ENCODE assay signal across 10 cellular contexts in the genomic region with DNA sequence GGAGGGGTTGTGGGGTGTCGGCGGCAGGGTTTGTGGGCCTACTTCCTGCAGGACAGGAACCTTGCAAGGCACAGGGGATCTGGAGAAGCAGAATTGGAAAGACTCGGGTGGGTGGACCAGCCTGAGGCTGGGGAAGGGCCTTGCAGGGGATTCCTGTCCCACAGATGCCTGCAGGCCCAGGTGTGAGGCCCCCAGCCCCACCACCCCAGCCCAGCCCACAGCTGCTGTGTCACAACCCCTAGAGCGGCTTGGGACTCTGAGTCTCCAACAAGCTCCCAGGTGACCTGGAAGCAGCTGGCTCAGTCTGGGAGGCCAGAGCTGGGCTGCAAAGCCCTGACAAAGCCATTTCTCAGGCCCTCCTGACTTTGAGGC.
DNase-seq lines count a peak whose midpoint lies in the region; ATAC-seq and TF ChIP-seq lines count a peak whose summit lies in the region.
"Had no signal": no experiment of that assay in that cellular context is flagged by ENCODE, and none has a peak within 500 bp of the region (broad histone marks: within the 10 kb centered on the region; RNA-seq: fewer than 3 reads in every experiment).

No MANE protein-coding gene starts in this region.

- H3K36me3 Mint-ChIP-seq in stimulated activated naive CD8-positive, alpha-beta T cell treated with anti-CD3 and anti-CD28 coated beads, Interleukin-15, Interleukin-2, amounts not matched to agents 100 ng/mL and 50 ng/mL, for 24 hours (ENCODE audit: low read depth), result no peaks in the 10 kb centered on the region
- H3K36me3 Mint-ChIP-seq in activated naive CD8-positive, alpha-beta T cell treated with anti-CD3 and anti-CD28 coated beads for 36 hours, result peaks cover 2% of the 10 kb centered on the region
- H3K36me3 Mint-ChIP-seq in naive B cell, result no peaks in the 10 kb centered on the region

- peak overlapping the region; percentile 86 for H3K27ac Mint-ChIP-seq in stimulated activated naive CD8-positive, alpha-beta T cell treated with anti-CD3 and anti-CD28 coated beads, Interleukin-15, Interleukin-2, amounts not matched to agents 100 ng/mL and 50 ng/mL, for 24 hours
- peak overlapping the region; percentile 93 for H3K27ac Mint-ChIP-seq in activated naive CD8-positive, alpha-beta T cell treated with anti-CD3 and anti-CD28 coated beads for 36 hours
- peak overlapping the region; percentile 86 to 100 (median 98) for H3K27ac Mint-ChIP-seq in naive B cell

- no peak for ATAC-seq in stimulated activated naive CD8-positive, alpha-beta T cell treated with anti-CD3 and anti-CD28 coated beads, Interleukin-15, Interleukin-2, amounts not matched to agents 100 U/mL and 50 U/mL, for 24 hours
- no peak for ATAC-seq in naive B cell (ENCODE audit: low read depth in 2 of 2)
- ATAC-seq in GM21515 (IDR thresholded peaks at IDR 0.05; ENCODE audit: unreplicated experiment), result no peak
- ATAC-seq: Right ventricle myocardium inferior had no signal

- H3K9me3 Mint-ChIP-seq in stimulated activated naive CD8-positive, alpha-beta T cell treated with anti-CD3 and anti-CD28 coated beads, Interleukin-15, Interleukin-2, amounts not matched to agents 100 ng/mL and 50 ng/mL, for 24 hours, result no peaks in the 10 kb centered on the region
- no peaks in the 10 kb centered on the region for H3K9me3 Mint-ChIP-seq in activated naive CD8-positive, alpha-beta T cell treated with anti-CD3 and anti-CD28 coated beads for 36 hours
- no peaks in the 10 kb centered on the region for H3K9me3 Mint-ChIP-seq in naive B cell

- H3K27me3 Mint-ChIP-seq in stimulated activated naive CD8-positive, alpha-beta T cell treated with anti-CD3 and anti-CD28 coated beads, Interleukin-15, Interleukin-2, amounts not matched to agents 100 ng/mL and 50 ng/mL, for 24 hours, result no peaks in the 10 kb centered on the region
- H3K27me3 Mint-ChIP-seq in activated naive CD8-positive, alpha-beta T cell treated with anti-CD3 and anti-CD28 coated beads for 36 hours, result no peaks in the 10 kb centered on the region
- H3K27me3 Mint-ChIP-seq in naive B cell, result no peaks in the 10 kb centered on the region

- DNase-seq in stimulated activated naive CD8-positive, alpha-beta T cell treated with anti-CD3 and anti-CD28 coated beads, Interleukin-15, Interleukin-2, amounts not matched to agents 100 U/mL and 50 U/mL, for 24 hours, result no peak
- DNase-seq in activated naive CD8-positive, alpha-beta T cell treated with anti-CD3 and anti-CD28 coated beads for 36 hours, result no peak
- no peak for DNase-seq in naive B cell
- DNase-seq in iPS-NIHi7 (ENCODE audit: extremely low spot score), result no peak
- no peak for DNase-seq in stimulated activated CD8-positive, alpha-beta memory T cell treated with anti-CD3 and anti-CD28 coated beads, Interleukin-4, amount 100 ng/mL, for 48 hours
- no peak for DNase-seq in erythroblast (lab: John Stamatoyannopoulos, UW)
- DNase-seq: NCI-H2171 had no signal

- peak overlapping the region; percentile 52 for H3K4me3 Mint-ChIP-seq in stimulated activated naive CD8-positive, alpha-beta T cell treated with anti-CD3 and anti-CD28 coated beads, Interleukin-15, Interleukin-2, amounts not matched to agents 100 ng/mL and 50 ng/mL, for 24 hours
- peak overlapping the region; percentile 53 for H3K4me3 Mint-ChIP-seq in activated naive CD8-positive, alpha-beta T cell treated with anti-CD3 and anti-CD28 coated beads for 36 hours
- H3K4me3 Mint-ChIP-seq in naive B cell, result peak overlapping the region in 7 of 8 donors; percentile 35 to 88 (median 77)

- peaks cover 100% of the 10 kb centered on the region for H3K4me1 Mint-ChIP-seq in stimulated activated naive CD8-positive, alpha-beta T cell treated with anti-CD3 and anti-CD28 coated beads, Interleukin-15, Interleukin-2, amounts not matched to agents 100 ng/mL and 50 ng/mL, for 24 hours (ENCODE audit: low read depth)
- H3K4me1 Mint-ChIP-seq in activated naive CD8-positive, alpha-beta T cell treated with anti-CD3 and anti-CD28 coated beads for 36 hours, result peaks cover 95% of the 10 kb centered on the region
- H3K4me1 Mint-ChIP-seq in naive B cell, result peaks cover 83 to 97% (median 93%) of the 10 kb centered on the region in 3 donors

- no peak for TF ChIP-seq POLR2A in erythroblast (IDR thresholded peaks at IDR 0.05; ENCODE audit: low read length)
